Comparison of ENCODE assay signal across 26 cellular contexts in the genomic region with DNA sequence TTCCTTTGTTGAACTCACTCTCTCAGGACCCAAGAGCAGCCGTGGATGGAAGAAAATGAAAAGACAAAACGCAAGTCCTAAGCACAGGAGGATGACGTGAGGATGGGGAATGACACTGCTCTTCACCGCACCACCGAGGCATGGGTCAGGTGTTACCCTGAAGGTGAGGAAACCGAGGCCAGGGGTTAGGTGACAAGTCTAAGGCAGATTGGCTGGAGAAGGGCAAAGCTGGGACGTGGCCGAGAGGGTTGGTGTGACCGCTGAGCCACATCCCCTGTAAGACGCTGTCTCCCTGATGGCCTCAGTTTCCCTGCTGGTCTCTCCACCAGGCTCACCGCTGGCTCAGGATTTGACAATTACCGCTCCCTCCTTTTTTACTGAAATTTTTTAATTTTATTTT.
"Had no signal": no experiment of that assay in that cellular context is flagged by ENCODE, and none has a peak within 500 bp of the region (broad histone marks: within the 10 kb centered on the region; RNA-seq: fewer than 3 reads in every experiment).

No MANE protein-coding gene starts in this region.

- H3K9ac ChIP-seq: neural progenitor cell had no signal

- ATAC-seq: heart right ventricle; left colon; left lung; naive thymus-derived CD8-positive, alpha-beta T cell; pancreas; right cardiac atrium; sciatic nerve; stimulated activated effector memory CD8-positive, alpha-beta T cell treated with anti-CD3 and anti-CD28 coated beads, Interleukin-12 subunit alpha, Interleukin-12 subunit beta, amount 100 ng/mL, for 72 hours had no signal

- H3K4me1 Mint-ChIP-seq: nephron; stimulated activated effector memory CD8-positive, alpha-beta T cell treated with anti-CD3 and anti-CD28 coated beads, Interleukin-12 subunit alpha, Interleukin-12 subunit beta, amount 100 ng/mL, for 72 hours had no signal

- H3K4me3 Mint-ChIP-seq: naive thymus-derived CD8-positive, alpha-beta T cell; nephron; neural progenitor cell; stimulated activated effector memory CD8-positive, alpha-beta T cell treated with anti-CD3 and anti-CD28 coated beads, Interleukin-12 subunit alpha, Interleukin-12 subunit beta, amount 100 ng/mL, for 72 hours; stimulated activated naive CD8-positive, alpha-beta T cell treated with anti-CD3 and anti-CD28 coated beads, Interleukin-15, Interleukin-2, amounts not matched to agents 100 ng/mL and 50 ng/mL, for 24 hours; type B pancreatic cell had no signal

- H3K9me3 Mint-ChIP-seq: nephron; neural progenitor cell; stimulated activated effector memory CD8-positive, alpha-beta T cell treated with anti-CD3 and anti-CD28 coated beads, Interleukin-12 subunit alpha, Interleukin-12 subunit beta, amount 100 ng/mL, for 72 hours; stimulated activated naive CD8-positive, alpha-beta T cell treated with anti-CD3 and anti-CD28 coated beads, Interleukin-15, Interleukin-2, amounts not matched to agents 100 ng/mL and 50 ng/mL, for 24 hours; type B pancreatic cell had no signal

- FAIRE-seq: pancreas had no signal

- H3K4me2 ChIP-seq: hepatocyte, neural progenitor cell had no signal

- H3K27ac Mint-ChIP-seq: naive thymus-derived CD8-positive, alpha-beta T cell; nephron; neural progenitor cell; stimulated activated naive CD8-positive, alpha-beta T cell treated with anti-CD3 and anti-CD28 coated beads, Interleukin-15, Interleukin-2, amounts not matched to agents 100 ng/mL and 50 ng/mL, for 24 hours; type B pancreatic cell had no signal

- H2AFZ ChIP-seq: hepatocyte, neural progenitor cell had no signal

- H3K36me3 Mint-ChIP-seq: naive thymus-derived CD8-positive, alpha-beta T cell; neural progenitor cell; stimulated activated effector memory CD8-positive, alpha-beta T cell treated with anti-CD3 and anti-CD28 coated beads, Interleukin-12 subunit alpha, Interleukin-12 subunit beta, amount 100 ng/mL, for 72 hours; type B pancreatic cell had no signal

- H3K27me3 Mint-ChIP-seq: stimulated activated naive CD8-positive, alpha-beta T cell treated with anti-CD3 and anti-CD28 coated beads, Interleukin-15, Interleukin-2, amounts not matched to agents 100 ng/mL and 50 ng/mL, for 24 hours; type B pancreatic cell had no signal

- H3K4me3 ChIP-seq: heart right ventricle, hepatocyte, left lung, neural progenitor cell, pancreas, prostate gland, skin epidermis, suprapubic skin, thoracic aorta, tibial artery, uterus had no signal

- DNase-seq: glutamatergic neuron; heart right ventricle; islet precursor cell; kidney glomerular epithelial cell; left colon; left lung; mesenchymal stem cell; naive thymus-derived CD8-positive, alpha-beta T cell; retina; stimulated activated CD4-positive, alpha-beta T cell treated with anti-CD3 and anti-CD28 coated beads, Interleukin-4, amount 100 ng/mL, for 24 hours; stimulated activated naive CD4-positive, alpha-beta T cell; tibial artery; uterus had no signal

- H3K27me3 ChIP-seq: hepatocyte, left lung, neural progenitor cell, pancreas, uterus had no signal

- H3K4me1 ChIP-seq: heart right ventricle, left lung, pancreas, prostate gland, suprapubic skin, tibial artery, uterus had no signal

- H3K36me3 ChIP-seq: heart right ventricle, left lung, neural progenitor cell, pancreas, prostate gland, suprapubic skin, thoracic aorta, tibial artery, uterus had no signal

- H3K27ac ChIP-seq: heart right ventricle, hepatocyte, left lung, neural progenitor cell, pancreas, prostate gland, skin epidermis, suprapubic skin, thoracic aorta, tibial artery, uterus had no signal

- H3K9me3 ChIP-seq: heart right ventricle, left lung, pancreas, prostate gland, suprapubic skin, thoracic aorta, tibial artery, uterus had no signal
